ENCODE assay signal across 9 cellular contexts in the genomic region with DNA sequence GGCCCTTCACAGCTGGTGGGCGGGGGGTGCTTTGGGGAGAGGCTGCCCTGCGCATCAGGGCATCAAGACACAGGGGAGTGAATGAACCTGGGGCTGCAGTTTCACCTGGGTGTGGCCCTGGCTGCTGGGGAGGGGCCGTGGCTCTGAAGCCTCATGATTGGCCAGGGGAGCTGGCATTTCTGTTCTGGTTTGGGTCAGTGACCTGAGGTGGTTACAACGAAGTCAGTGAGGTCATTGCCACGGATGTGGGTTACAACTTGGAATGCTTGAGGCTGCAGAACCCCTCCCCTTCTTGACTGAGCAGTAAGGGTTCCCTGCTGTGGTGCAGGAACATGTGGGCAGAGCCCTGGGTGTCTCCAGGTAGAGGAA. TPM values are rescaled to one million over a fixed set of nuclear protein-coding genes. Genes with fewer than 3 reads are reported as not detected.
DNase-seq lines count a peak whose midpoint lies in the region; ATAC-seq, FAIRE-seq and TF ChIP-seq lines count a peak whose summit lies in the region.
"Had no signal": no experiment of that assay in that cellular context is flagged by ENCODE, and none has a peak within 500 bp of the region (broad histone marks: within the 10 kb centered on the region; RNA-seq: fewer than 3 reads in every experiment).

No MANE protein-coding gene starts in this region.

- no peak for TF ChIP-seq RAD21 in HepG2 (CRISPR knock-in tag; IDR thresholded peaks at IDR 0.05)

- H4K20me1 ChIP-seq in HepG2 (ENCODE audit: insufficient read depth, low read length): peaks cover 4% of the 10 kb centered on the region; the same call in 1 of the 2 replicates

- peak overlapping the region; percentile 44 for H3K4me3 Mint-ChIP-seq in activated CD8-positive, alpha-beta memory T cell treated with anti-CD3 and anti-CD28 coated beads, Interleukin-2, amount 10 ng/mL, durations not matched to agents 7 days and 5 days
- H3K4me3 Mint-ChIP-seq in IgD-negative memory B cell: peak overlapping the region in 3 of 4 donors; percentile 70 to 89 (median 84)
- no peak overlapping the region for H3K4me3 Mint-ChIP-seq in activated CD8-positive, alpha-beta T cell treated with anti-CD3 and anti-CD28 coated beads for 36 hours

- POLR2A ChIA-PET in activated CD8-positive, alpha-beta T cell treated with anti-CD3 and anti-CD28 coated beads for 36 hours (lab: Charles Lee): interaction anchor here (1.0 to 1.9 kb wide), 3 partner anchors 10 to 78 kb away, joined by 3 to 7 read pairs (median 5); no protein-coding TSS in a partner anchor
- POLR2A ChIA-PET in HepG2 (lab: Yijun Ruan, JAX): interaction anchor here (0.6 to 3.7 kb wide), 7 partner anchors 10 to 327 kb away, joined by 3 to 34 read pairs (median 8); partner anchors contain the start of genes OPRL1, PRPF6, RGS19 and SLC2A4RG

- H3K9me3 ChIP-seq in HepG2 (ENCODE audit: low read length): no peaks in the 10 kb centered on the region
- H3K9me3 ChIP-seq in colonic mucosa: no peaks in the 10 kb centered on the region

- FAIRE-seq in HepG2 (lab: Jason Lieb, UNC): peak; percentile 52
- FAIRE-seq: colon had no signal

- no TSS peak for BruUV-seq in HepG2 (replicated peaks; lab: Mats Ljungman, UMichigan)

- H3K4me2 ChIP-seq in HepG2 (ENCODE audit: low read depth, low read length): peak overlapping the region; percentile 95

- H2AFZ ChIP-seq in HepG2 (ENCODE audit: low read length): no peak overlapping the region

- no peak overlapping the region for H3K9ac ChIP-seq in HepG2 (ENCODE audit: insufficient read depth, low read depth, low read length)
- no peak overlapping the region for H3K9ac ChIP-seq in colonic mucosa (ENCODE audit: low read depth in 2 of 2, low read length in 2 of 2)

- no peaks in the 10 kb centered on the region for H3K9me3 Mint-ChIP-seq in activated CD8-positive, alpha-beta memory T cell treated with anti-CD3 and anti-CD28 coated beads, Interleukin-2, amount 10 ng/mL, durations not matched to agents 7 days and 5 days (ENCODE audit: low read depth)
- no peaks in the 10 kb centered on the region for H3K9me3 Mint-ChIP-seq in IgD-negative memory B cell
- no peaks in the 10 kb centered on the region for H3K9me3 Mint-ChIP-seq in activated CD8-positive, alpha-beta T cell treated with anti-CD3 and anti-CD28 coated beads for 36 hours

- in situ Hi-C loops in HepG2 (cut with HindIII; ENCODE audit: extremely low pct_ligation_motif_present, low pct_unique_long_range_greater_than_20kb): no loop called here

- CTCF ChIA-PET in activated CD8-positive, alpha-beta memory T cell treated with anti-CD3 and anti-CD28 coated beads, Interleukin-2, amount 10 ng/mL, durations not matched to agents 7 days and 5 days (lab: Charles Lee): interaction anchor here (1.0 to 7.1 kb wide), 8 partner anchors 9 to 291 kb away, joined by 3 to 63 read pairs (median 7); partner anchors contain the start of genes OPRL1, PRPF6, RGS19 and SAMD10
- CTCF ChIA-PET in activated CD8-positive, alpha-beta T cell treated with anti-CD3 and anti-CD28 coated beads for 36 hours (lab: Charles Lee): interaction anchor here (0.8 to 1.2 kb wide), 3 partner anchors 17 to 529 kb away, joined by 3 to 6 read pairs (median 5); partner anchors contain the start of gene PTK6
- CTCF ChIA-PET in HepG2 (lab: Yijun Ruan, JAX; ENCODE audit: low intra/inter-chr PET ratio, low total read pairs): no interaction called here

- DNase-seq in activated CD8-positive, alpha-beta memory T cell treated with anti-CD3 and anti-CD28 coated beads, Interleukin-2, amount 10 ng/mL, durations not matched to agents 7 days and 5 days: peak; percentile 95
- DNase-seq in activated CD8-positive, alpha-beta memory T cell treated with anti-CD3 and anti-CD28 coated beads for 24 hours: no peak
- peak; percentile 89 for DNase-seq in activated CD8-positive, alpha-beta T cell treated with anti-CD3 and anti-CD28 coated beads for 36 hours
- DNase-seq in HepG2 (ENCODE audit: low spot score): no peak
- DNase-seq in putamen (ENCODE audit: low spot score): no peak
- no peak for DNase-seq in colonic mucosa

- intact Hi-C loops in activated CD8-positive, alpha-beta T cell treated with anti-CD3 and anti-CD28 coated beads for 36 hours (cut with micrococcal nuclease): loop anchor here (10.0 kb wide), 1 partner anchor 91 kb away; the partner anchor contains the start of gene SAMD10
- intact Hi-C loops in HepG2 (cut with micrococcal nuclease; ENCODE audit: unreplicated experiment): loop anchor here (2.0 kb wide), 1 partner anchor 15 kb away; the partner anchor contains the start of gene OPRL1
- intact Hi-C loops in colonic mucosa (cut with DNase I): no loop called here

- H3K27me3 ChIP-seq in HepG2 (ENCODE audit: control insufficient read depth in 1 of 2, insufficient read depth in 2 of 2, low read length in 2 of 2) (peaks cover 3 to 11% of the 10 kb centered on the region in 2 experiments; a peak in 2 of 5 replicates), colonic mucosa (no peaks in the 10 kb centered on the region)

- H3K4me1 ChIP-seq in HepG2 (ENCODE audit: insufficient read depth, low read length) (peaks cover 56% of the 10 kb centered on the region), colonic mucosa (peaks cover 5% of the 10 kb centered on the region)

- ATAC-seq in activated CD8-positive, alpha-beta memory T cell treated with anti-CD3 and anti-CD28 coated beads, Interleukin-2, amount 10 ng/mL, durations not matched to agents 7 days and 5 days: peak; percentile 72
- peak; percentile 77 for ATAC-seq in activated CD8-positive, alpha-beta T cell treated with anti-CD3 and anti-CD28 coated beads for 36 hours
- ATAC-seq in HepG2: 0 out of 3 replicates have a peak, but pooled peaks have one; percentile 0
- no peak for ATAC-seq in HG02840 (IDR thresholded peaks at IDR 0.05; ENCODE audit: low FRiP score, unreplicated experiment)

- H3K36me3 Mint-ChIP-seq in activated CD8-positive, alpha-beta memory T cell treated with anti-CD3 and anti-CD28 coated beads, Interleukin-2, amount 10 ng/mL, durations not matched to agents 7 days and 5 days: no peaks in the 10 kb centered on the region
- H3K36me3 Mint-ChIP-seq in IgD-negative memory B cell: peaks cover 1% of the 10 kb centered on the region
- no peaks in the 10 kb centered on the region for H3K36me3 Mint-ChIP-seq in activated CD8-positive, alpha-beta T cell treated with anti-CD3 and anti-CD28 coated beads for 36 hours (ENCODE audit: low read depth)

- H3K27ac ChIP-seq in HepG2 (ENCODE audit: extremely low read length, insufficient read depth, low read length): no peak overlapping the region
- no peak overlapping the region for H3K27ac ChIP-seq in colonic mucosa

- peaks cover 57% of the 10 kb centered on the region for H3K4me1 Mint-ChIP-seq in activated CD8-positive, alpha-beta memory T cell treated with anti-CD3 and anti-CD28 coated beads, Interleukin-2, amount 10 ng/mL, durations not matched to agents 7 days and 5 days
- H3K4me1 Mint-ChIP-seq in IgD-negative memory B cell: peaks cover 17 to 35% (median 20%) of the 10 kb centered on the region in 3 donors
- H3K4me1 Mint-ChIP-seq in activated CD8-positive, alpha-beta T cell treated with anti-CD3 and anti-CD28 coated beads for 36 hours (ENCODE audit: low read depth): peaks cover 35% of the 10 kb centered on the region

- no peak for TF ChIP-seq CTCF in activated CD8-positive, alpha-beta T cell treated with anti-CD3 and anti-CD28 coated beads for 36 hours (IDR thresholded peaks at IDR 0.05)
- TF ChIP-seq CTCF in HepG2 (CRISPR knock-in tag; IDR thresholded peaks at IDR 0.05) (no peak), colonic mucosa (IDR thresholded peaks at IDR 0.05) (no peak)

- no peaks in the 10 kb centered on the region for H3K27me3 Mint-ChIP-seq in activated CD8-positive, alpha-beta memory T cell treated with anti-CD3 and anti-CD28 coated beads, Interleukin-2, amount 10 ng/mL, durations not matched to agents 7 days and 5 days
- peaks cover 4% of the 10 kb centered on the region for H3K27me3 Mint-ChIP-seq in IgD-negative memory B cell
- H3K27me3 Mint-ChIP-seq in activated CD8-positive, alpha-beta T cell treated with anti-CD3 and anti-CD28 coated beads for 36 hours: no peaks in the 10 kb centered on the region

- H3K4me3 ChIP-seq in HepG2 (replicated peaks in 1 of 3; ENCODE audit: insufficient read depth in 1 of 3, low read depth in 2 of 3, low read length in 3 of 3): peak overlapping the region in 1 of 3 experiments; percentile 98; a peak in 1 of 6 replicates
- H3K4me3 ChIP-seq in colonic mucosa: no peak overlapping the region

- H3K36me3 ChIP-seq in HepG2 (replicated peaks in 1 of 2; ENCODE audit: control insufficient read depth in 1 of 2, insufficient read depth in 2 of 2, low read length in 2 of 2): no peaks in the 10 kb centered on the region
- no peaks in the 10 kb centered on the region for H3K36me3 ChIP-seq in colonic mucosa

- TF ChIP-seq POLR2A in HepG2 (IDR thresholded peaks at IDR 0.05; ENCODE audit: insufficient read depth in 1 of 2, low read depth in 2 of 2, low read length in 2 of 2): no peak; a peak in 1 of 4 replicates

- TF ChIP-seq EP300 in HepG2 (IDR thresholded peaks at IDR 0.05; ENCODE audit: low read depth in 2 of 2, low read length in 2 of 2) (no peak), HepG2 (CRISPR knock-in tag; IDR thresholded peaks at IDR 0.05; ENCODE audit: borderline replicate concordance) (no peak)

- no peaks in the 10 kb centered on the region for H3K79me2 ChIP-seq in HepG2 (ENCODE audit: insufficient read depth, low read length)

- H3K27ac Mint-ChIP-seq in activated CD8-positive, alpha-beta memory T cell treated with anti-CD3 and anti-CD28 coated beads, Interleukin-2, amount 10 ng/mL, durations not matched to agents 7 days and 5 days: peak overlapping the region; percentile 90
- peak overlapping the region; percentile 87 to 96 (median 93) for H3K27ac Mint-ChIP-seq in IgD-negative memory B cell
- H3K27ac Mint-ChIP-seq in activated CD8-positive, alpha-beta T cell treated with anti-CD3 and anti-CD28 coated beads for 36 hours: peak overlapping the region; percentile 63

- WGBS in HepG2 (ENCODE audit: low lambda C conversion rate): 0% methylated on average over 3 of the region's 5 CpGs

RNA-seq across cellular contexts. Expression of gene TCEA2, which starts 3.0 kb away (rescaled TPM):
- total RNA-seq in activated CD8-positive, alpha-beta memory T cell treated with anti-CD3 and anti-CD28 coated beads, Interleukin-2, amount 10 ng/mL, durations not matched to agents 7 days and 5 days: 10 to 100 TPM; 54.3 to 57.4 TPM
- polyA plus RNA-seq in IgD-negative memory B cell: 41.3 TPM
- total RNA-seq in activated CD8-positive, alpha-beta T cell treated with anti-CD3 and anti-CD28 coated beads for 36 hours: 10 to 100 TPM; 30.0 to 33.0 TPM
- total RNA-seq in HepG2 (2016; rRNA removed; fragmentation: Illumina TruSeq; extraction: Trizol): 25.9 and 33.7 TPM in 2 replicates
- total RNA-seq in HepG2 (2016; cell fraction: cytosol; rRNA removed; fragmentation: Illumina TruSeq; extraction: Trizol; ENCODE audit: low read depth): 58.0 and 75.2 TPM in 2 replicates
- 25.2 and 31.6 TPM in 2 replicates for total RNA-seq in HepG2 (2016; cell fraction: insoluble cytoplasmic fraction; rRNA removed; fragmentation: Illumina TruSeq; extraction: Trizol)
- total RNA-seq in HepG2 (2016; cell fraction: membrane; rRNA removed; fragmentation: Illumina TruSeq; extraction: Trizol): 54.3 and 70.5 TPM in 2 replicates
- 19.6 and 25.2 TPM in 2 replicates for total RNA-seq in HepG2 (2016; cell fraction: nucleus; rRNA removed; fragmentation: Illumina TruSeq; extraction: Trizol)
- polyA plus RNA-seq in HepG2 (2011; rRNA removed): 28.1 and 36.8 TPM in 2 replicates
- 22.9 and 25.9 TPM in 2 replicates for polyA plus RNA-seq in HepG2 (2011; cell fraction: cytosol; rRNA removed)
- polyA plus RNA-seq in HepG2 (2011; cell fraction: nucleus; rRNA removed): 101 and 106 TPM in 2 replicates
- polyA plus RNA-seq in HepG2 (2012): 70.9 and 75.4 TPM in 2 replicates
- 308 and 317 TPM in 2 replicates for polyA plus RNA-seq in HepG2 (2016; cell fraction: cytosol; fragmentation: Illumina TruSeq; extraction: Trizol; ENCODE audit: low read depth)
- 54.5 and 74.5 TPM in 2 replicates for polyA plus RNA-seq in HepG2 (2016; cell fraction: insoluble cytoplasmic fraction; fragmentation: Illumina TruSeq; extraction: Trizol; ENCODE audit: low read depth)
- 232 and 236 TPM in 2 replicates for polyA plus RNA-seq in HepG2 (2016; cell fraction: membrane; fragmentation: Illumina TruSeq; extraction: Trizol; ENCODE audit: low read depth)
- polyA plus RNA-seq in HepG2 (2016; cell fraction: nucleus; fragmentation: Illumina TruSeq; extraction: Trizol; ENCODE audit: insufficient read depth, low read depth): 80.5 and 83.8 TPM in 2 replicates
- polyA minus RNA-seq in HepG2 (2011; rRNA and poly(A)+ RNA removed; ENCODE audit: low replicate concordance): 42.1 and 65.5 TPM in 2 replicates
- polyA minus RNA-seq in HepG2 (2011; cell fraction: cytosol; rRNA and poly(A)+ RNA removed): 21.6 and 27.5 TPM in 2 replicates
- polyA minus RNA-seq in HepG2 (2011; cell fraction: nucleus; rRNA and poly(A)+ RNA removed): 32.7 and 36.6 TPM in 2 replicates
- 10 to 100 TPM in 1 of 2 donors, 1 to 10 TPM in 1; 7.3 to 11.8 TPM for total RNA-seq in colonic mucosa

RNA-seq across cellular contexts. Expression of gene RGS19, which starts 13.4 kb away (rescaled TPM):
- 100 to 1,000 TPM in 1 of 2 experiments, 10 to 100 TPM in 1; 84.5 to 119 TPM for total RNA-seq in activated CD8-positive, alpha-beta memory T cell treated with anti-CD3 and anti-CD28 coated beads, Interleukin-2, amount 10 ng/mL, durations not matched to agents 7 days and 5 days
- polyA plus RNA-seq in IgD-negative memory B cell (202 TPM), HepG2 (2011; rRNA removed) (11.9 and 14.7 TPM in 2 replicates)
- total RNA-seq in activated CD8-positive, alpha-beta T cell treated with anti-CD3 and anti-CD28 coated beads for 36 hours: 10 to 100 TPM; 42.5 to 44.1 TPM
- total RNA-seq in HepG2 (2016; rRNA removed; fragmentation: Illumina TruSeq; extraction: Trizol) (10.2 and 10.7 TPM in 2 replicates), colonic mucosa (1 to 10 TPM; 3.4 to 4.5 TPM)
- 8.3 and 13.6 TPM in 2 replicates for total RNA-seq in HepG2 (2016; cell fraction: cytosol; rRNA removed; fragmentation: Illumina TruSeq; extraction: Trizol; ENCODE audit: low read depth)
- total RNA-seq in HepG2 (2016; cell fraction: insoluble cytoplasmic fraction; rRNA removed; fragmentation: Illumina TruSeq; extraction: Trizol): 9.9 and 10.3 TPM in 2 replicates
- 24.1 and 24.7 TPM in 2 replicates for total RNA-seq in HepG2 (2016; cell fraction: membrane; rRNA removed; fragmentation: Illumina TruSeq; extraction: Trizol)
- total RNA-seq in HepG2 (2016; cell fraction: nucleus; rRNA removed; fragmentation: Illumina TruSeq; extraction: Trizol): 7.0 and 7.6 TPM in 2 replicates
- 11.7 and 19.3 TPM in 2 replicates for polyA plus RNA-seq in HepG2 (2011; cell fraction: cytosol; rRNA removed)
- 12.6 and 13.6 TPM in 2 replicates for polyA plus RNA-seq in HepG2 (2011; cell fraction: nucleus; rRNA removed)
- 4.4 and 6.8 TPM in 2 replicates for polyA plus RNA-seq in HepG2 (2012)
- polyA plus RNA-seq in HepG2 (2016; cell fraction: cytosol; fragmentation: Illumina TruSeq; extraction: Trizol; ENCODE audit: low read depth): 18.0 and 22.1 TPM in 2 replicates
- 14.2 and 16.6 TPM in 2 replicates for polyA plus RNA-seq in HepG2 (2016; cell fraction: insoluble cytoplasmic fraction; fragmentation: Illumina TruSeq; extraction: Trizol; ENCODE audit: low read depth)
- polyA plus RNA-seq in HepG2 (2016; cell fraction: membrane; fragmentation: Illumina TruSeq; extraction: Trizol; ENCODE audit: low read depth): 25.0 and 29.7 TPM in 2 replicates
- 9.7 and 10.6 TPM in 2 replicates for polyA plus RNA-seq in HepG2 (2016; cell fraction: nucleus; fragmentation: Illumina TruSeq; extraction: Trizol; ENCODE audit: insufficient read depth, low read depth)
- 15.8 and 18.5 TPM in 2 replicates for polyA minus RNA-seq in HepG2 (2011; rRNA and poly(A)+ RNA removed; ENCODE audit: low replicate concordance)
- polyA minus RNA-seq in HepG2 (2011; cell fraction: cytosol; rRNA and poly(A)+ RNA removed): 8.1 and 9.1 TPM in 2 replicates
- 4.5 and 5.5 TPM in 2 replicates for polyA minus RNA-seq in HepG2 (2011; cell fraction: nucleus; rRNA and poly(A)+ RNA removed)

RNA-seq across cellular contexts. Expression of gene OPRL1, which starts 13.9 kb away (rescaled TPM):
- total RNA-seq in activated CD8-positive, alpha-beta memory T cell treated with anti-CD3 and anti-CD28 coated beads, Interleukin-2, amount 10 ng/mL, durations not matched to agents 7 days and 5 days: under 1 TPM; 0.75 to 0.99 TPM
- polyA plus RNA-seq in IgD-negative memory B cell: 3.7 TPM
- under 1 TPM; 0.61 to 0.63 TPM for total RNA-seq in activated CD8-positive, alpha-beta T cell treated with anti-CD3 and anti-CD28 coated beads for 36 hours
- 0.27 and 0.35 TPM in 2 replicates for total RNA-seq in HepG2 (2016; rRNA removed; fragmentation: Illumina TruSeq; extraction: Trizol)
- total RNA-seq in HepG2 (2016; cell fraction: cytosol; rRNA removed; fragmentation: Illumina TruSeq; extraction: Trizol; ENCODE audit: low read depth): not detected in 2 replicates
- total RNA-seq in HepG2 (2016; cell fraction: insoluble cytoplasmic fraction; rRNA removed; fragmentation: Illumina TruSeq; extraction: Trizol): 0.16 and 0.56 TPM in 2 replicates
- 0.12 and 0.14 TPM in 2 replicates for total RNA-seq in HepG2 (2016; cell fraction: membrane; rRNA removed; fragmentation: Illumina TruSeq; extraction: Trizol)
- 0.25 and 0.28 TPM in 2 replicates for total RNA-seq in HepG2 (2016; cell fraction: nucleus; rRNA removed; fragmentation: Illumina TruSeq; extraction: Trizol)
- polyA plus RNA-seq in HepG2 (2011; rRNA removed): 0.71 and 0.77 TPM in 2 replicates
- polyA plus RNA-seq in HepG2 (2011; cell fraction: cytosol; rRNA removed): 0.37 and 0.86 TPM in 2 replicates
- 0.99 and 1.1 TPM in 2 replicates for polyA plus RNA-seq in HepG2 (2011; cell fraction: nucleus; rRNA removed)
- polyA plus RNA-seq in HepG2 (2012): 0.28 and 0.56 TPM in 2 replicates
- not detected in 2 replicates for polyA plus RNA-seq in HepG2 (2016; cell fraction: cytosol; fragmentation: Illumina TruSeq; extraction: Trizol; ENCODE audit: low read depth)
- 0.32 and 0.40 TPM in 2 replicates for polyA plus RNA-seq in HepG2 (2016; cell fraction: insoluble cytoplasmic fraction; fragmentation: Illumina TruSeq; extraction: Trizol; ENCODE audit: low read depth)
- polyA plus RNA-seq in HepG2 (2016; cell fraction: membrane; fragmentation: Illumina TruSeq; extraction: Trizol; ENCODE audit: low read depth): 0.08 TPM in 1 of 2 replicates, not detected in the other
- polyA plus RNA-seq in HepG2 (2016; cell fraction: nucleus; fragmentation: Illumina TruSeq; extraction: Trizol; ENCODE audit: insufficient read depth, low read depth): 0.33 and 0.61 TPM in 2 replicates
- polyA minus RNA-seq in HepG2 (2011; rRNA and poly(A)+ RNA removed; ENCODE audit: low replicate concordance): 0.14 and 3.0 TPM in 2 replicates
- 0.59 and 0.62 TPM in 2 replicates for polyA minus RNA-seq in HepG2 (2011; cell fraction: cytosol; rRNA and poly(A)+ RNA removed)
- 0.13 and 0.25 TPM in 2 replicates for polyA minus RNA-seq in HepG2 (2011; cell fraction: nucleus; rRNA and poly(A)+ RNA removed)
- total RNA-seq in colonic mucosa: under 1 TPM; 0.24 to 0.25 TPM

RNA-seq across cellular contexts. Expression of gene SOX18, which starts 16.5 kb away (rescaled TPM):
- total RNA-seq in activated CD8-positive, alpha-beta memory T cell treated with anti-CD3 and anti-CD28 coated beads, Interleukin-2, amount 10 ng/mL, durations not matched to agents 7 days and 5 days: 1 to 10 TPM in 1 of 2 experiments, under 1 TPM in 1; 0.20 to 1.8 TPM
- polyA plus RNA-seq in IgD-negative memory B cell: not detected
- total RNA-seq in activated CD8-positive, alpha-beta T cell treated with anti-CD3 and anti-CD28 coated beads for 36 hours: not detected
- 1.3 and 1.9 TPM in 2 replicates for total RNA-seq in HepG2 (2016; rRNA removed; fragmentation: Illumina TruSeq; extraction: Trizol)
- 1.1 and 1.6 TPM in 2 replicates for total RNA-seq in HepG2 (2016; cell fraction: cytosol; rRNA removed; fragmentation: Illumina TruSeq; extraction: Trizol; ENCODE audit: low read depth)
- total RNA-seq in HepG2 (2016; cell fraction: insoluble cytoplasmic fraction; rRNA removed; fragmentation: Illumina TruSeq; extraction: Trizol): 0.94 and 1.8 TPM in 2 replicates
- 2.7 and 3.0 TPM in 2 replicates for total RNA-seq in HepG2 (2016; cell fraction: membrane; rRNA removed; fragmentation: Illumina TruSeq; extraction: Trizol)
- 1.4 and 2.1 TPM in 2 replicates for total RNA-seq in HepG2 (2016; cell fraction: nucleus; rRNA removed; fragmentation: Illumina TruSeq; extraction: Trizol)
- polyA plus RNA-seq in HepG2 (2011; rRNA removed): 1.6 and 2.0 TPM in 2 replicates
- 1.1 and 2.3 TPM in 2 replicates for polyA plus RNA-seq in HepG2 (2011; cell fraction: cytosol; rRNA removed)
- polyA plus RNA-seq in HepG2 (2011; cell fraction: nucleus; rRNA removed): 8.4 and 10.3 TPM in 2 replicates
- polyA plus RNA-seq in HepG2 (2012): 2.4 and 3.1 TPM in 2 replicates
- polyA plus RNA-seq in HepG2 (2016; cell fraction: cytosol; fragmentation: Illumina TruSeq; extraction: Trizol; ENCODE audit: low read depth): 1.8 and 1.9 TPM in 2 replicates
- 7.2 and 8.4 TPM in 2 replicates for polyA plus RNA-seq in HepG2 (2016; cell fraction: insoluble cytoplasmic fraction; fragmentation: Illumina TruSeq; extraction: Trizol; ENCODE audit: low read depth)
- 3.3 and 4.0 TPM in 2 replicates for polyA plus RNA-seq in HepG2 (2016; cell fraction: membrane; fragmentation: Illumina TruSeq; extraction: Trizol; ENCODE audit: low read depth)
- polyA plus RNA-seq in HepG2 (2016; cell fraction: nucleus; fragmentation: Illumina TruSeq; extraction: Trizol; ENCODE audit: insufficient read depth, low read depth): 9.0 and 10.0 TPM in 2 replicates
- polyA minus RNA-seq in HepG2 (2011; rRNA and poly(A)+ RNA removed; ENCODE audit: low replicate concordance): 0.28 and 1.8 TPM in 2 replicates
- 1.9 and 4.0 TPM in 2 replicates for polyA minus RNA-seq in HepG2 (2011; cell fraction: cytosol; rRNA and poly(A)+ RNA removed)
- 0.77 and 0.87 TPM in 2 replicates for polyA minus RNA-seq in HepG2 (2011; cell fraction: nucleus; rRNA and poly(A)+ RNA removed)
- total RNA-seq in colonic mucosa: 10 to 100 TPM in 1 of 2 donors, 1 to 10 TPM in 1; 8.4 to 26.8 TPM

RNA-seq across cellular contexts. Expression of gene LKAAEAR1, which starts 18.2 kb away (rescaled TPM):
- total RNA-seq in activated CD8-positive, alpha-beta memory T cell treated with anti-CD3 and anti-CD28 coated beads, Interleukin-2, amount 10 ng/mL, durations not matched to agents 7 days and 5 days: not detected
- 0.83 TPM for polyA plus RNA-seq in IgD-negative memory B cell
- total RNA-seq in activated CD8-positive, alpha-beta T cell treated with anti-CD3 and anti-CD28 coated beads for 36 hours: under 1 TPM; 0.43 TPM
- total RNA-seq in HepG2 (2016; rRNA removed; fragmentation: Illumina TruSeq; extraction: Trizol): not detected in 2 replicates
- 0.51 TPM in 1 of 2 replicates, not detected in the other for total RNA-seq in HepG2 (2016; cell fraction: cytosol; rRNA removed; fragmentation: Illumina TruSeq; extraction: Trizol; ENCODE audit: low read depth)
- total RNA-seq in HepG2 (2016; cell fraction: insoluble cytoplasmic fraction; rRNA removed; fragmentation: Illumina TruSeq; extraction: Trizol): 0.15 TPM in 1 of 2 replicates, not detected in the other
- 0.22 TPM in 1 of 2 replicates, not detected in the other for total RNA-seq in HepG2 (2016; cell fraction: membrane; rRNA removed; fragmentation: Illumina TruSeq; extraction: Trizol)
- total RNA-seq in HepG2 (2016; cell fraction: nucleus; rRNA removed; fragmentation: Illumina TruSeq; extraction: Trizol): not detected in 2 replicates
- not detected in 2 replicates for polyA plus RNA-seq in HepG2 (2011; rRNA removed)
- polyA plus RNA-seq in HepG2 (2011; cell fraction: cytosol; rRNA removed): not detected in 2 replicates
- not detected in 2 replicates for polyA plus RNA-seq in HepG2 (2011; cell fraction: nucleus; rRNA removed)
- not detected in 2 replicates for polyA plus RNA-seq in HepG2 (2012)
- 0.41 and 0.44 TPM in 2 replicates for polyA plus RNA-seq in HepG2 (2016; cell fraction: cytosol; fragmentation: Illumina TruSeq; extraction: Trizol; ENCODE audit: low read depth)
- not detected in 2 replicates for polyA plus RNA-seq in HepG2 (2016; cell fraction: insoluble cytoplasmic fraction; fragmentation: Illumina TruSeq; extraction: Trizol; ENCODE audit: low read depth)
- polyA plus RNA-seq in HepG2 (2016; cell fraction: membrane; fragmentation: Illumina TruSeq; extraction: Trizol; ENCODE audit: low read depth): not detected in 2 replicates
- polyA plus RNA-seq in HepG2 (2016; cell fraction: nucleus; fragmentation: Illumina TruSeq; extraction: Trizol; ENCODE audit: insufficient read depth, low read depth): not detected in 2 replicates
- not detected in 2 replicates for polyA minus RNA-seq in HepG2 (2011; rRNA and poly(A)+ RNA removed; ENCODE audit: low replicate concordance)
- polyA minus RNA-seq in HepG2 (2011; cell fraction: cytosol; rRNA and poly(A)+ RNA removed): not detected in 2 replicates
- polyA minus RNA-seq in HepG2 (2011; cell fraction: nucleus; rRNA and poly(A)+ RNA removed): not detected in 2 replicates
- total RNA-seq in colonic mucosa: not detected

Comparison
In these comparisons a context has a peak if more than half of its experiments do, and no peak if none do; other contexts are left out.
1. DNase-seq: peak in activated CD8-positive, alpha-beta memory T cell treated with anti-CD3 and anti-CD28 coated beads, Interleukin-2, amount 10 ng/mL, durations not matched to agents 7 days and 5 days (single experiment) and activated CD8-positive, alpha-beta T cell treated with anti-CD3 and anti-CD28 coated beads for 36 hours (single experiment); none in activated CD8-positive, alpha-beta memory T cell treated with anti-CD3 and anti-CD28 coated beads for 24 hours (single experiment), HepG2 (single experiment), putamen (single experiment) and colonic mucosa (single experiment).
2. Peak in every context shown above with its lines, with median percentiles within 50 percentile points of each other: H3K27ac Mint-ChIP-seq.